Comparison of ENCODE assay signal across 36 cellular contexts in the genomic region with DNA sequence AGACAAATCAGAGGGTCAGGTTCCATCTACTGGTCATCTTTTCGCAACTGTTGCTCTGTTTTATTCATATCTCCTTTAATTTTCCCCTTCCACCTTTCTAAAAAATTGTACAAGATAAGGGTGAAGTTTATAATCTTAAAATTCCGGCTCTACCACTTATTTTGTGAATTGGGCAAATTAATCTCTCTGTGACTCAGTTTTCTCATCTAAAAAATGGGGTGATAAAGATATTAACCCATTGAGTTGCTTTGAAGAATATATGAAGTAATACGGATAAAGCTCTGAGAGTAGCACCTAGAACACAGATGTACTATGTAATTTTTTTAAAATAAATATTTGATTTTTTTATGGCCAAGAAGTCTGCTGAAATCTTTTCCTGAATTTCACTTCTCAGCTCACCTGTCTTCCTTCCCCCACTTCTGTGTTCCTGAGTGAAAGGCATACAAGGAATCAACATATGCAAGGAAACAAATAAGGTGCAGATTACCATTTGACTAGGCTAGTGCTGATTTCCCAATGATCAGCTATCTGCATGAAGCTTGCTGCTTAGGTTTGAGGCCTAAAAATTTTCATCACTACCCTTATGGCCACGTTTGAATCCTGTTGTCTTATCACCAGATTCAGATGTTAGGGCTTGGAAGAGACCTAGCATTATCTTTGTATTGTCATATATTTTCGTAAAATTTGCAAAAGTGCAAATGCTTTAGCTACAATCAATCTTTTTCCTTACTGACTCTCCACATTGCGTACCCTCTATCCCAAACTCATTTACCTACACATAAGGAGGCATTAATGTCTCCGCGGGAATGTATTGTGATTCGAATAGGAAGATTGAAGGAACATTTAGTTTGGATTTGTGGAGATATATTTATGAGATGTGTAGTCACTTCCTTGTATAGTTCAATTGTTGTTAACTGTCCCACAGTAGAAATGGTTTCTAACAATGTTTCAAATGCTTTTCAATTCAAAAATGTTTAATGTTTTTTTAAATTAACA.
"Had no signal": no experiment of that assay in that cellular context is flagged by ENCODE, and none has a peak within 500 bp of the region (broad histone marks: within the 10 kb centered on the region; RNA-seq: fewer than 3 reads in every experiment).

No MANE protein-coding gene starts in this region.

- H3K4me3 ChIP-seq: esophagus squamous epithelium, heart right ventricle, psoas muscle, sigmoid colon, uterus had no signal

- H3K27me3 Mint-ChIP-seq: activated CD4-positive, alpha-beta T cell treated with anti-CD3 and anti-CD28 coated beads, Interleukin-2, amount 10 ng/mL, durations not matched to agents 7 days and 5 days; activated CD8-positive, alpha-beta T cell treated with anti-CD3 and anti-CD28 coated beads for 36 hours; stimulated activated memory B cell treated with anti-CD40 and anti-IgM and Interleukin-4, amounts not matched to agents 10 μg/mL and 1 μg/mL and 100 μg/mL, for 72 hours; stimulated activated naive CD8-positive, alpha-beta T cell treated with anti-CD3 and anti-CD28 coated beads, Interleukin-15, amount 100 ng/mL, for 72 hours; T-helper 17 cell; type B pancreatic cell had no signal

- H3K36me3 Mint-ChIP-seq: activated naive CD4-positive, alpha-beta T cell treated with anti-CD3 and anti-CD28 coated beads, Interleukin-2, amount 50 U/mL, for 72 hours; stimulated activated memory B cell treated with anti-CD40 and anti-IgM and Interleukin-4, amounts not matched to agents 10 μg/mL and 1 μg/mL and 100 μg/mL, for 72 hours; type B pancreatic cell had no signal

- H3K27ac Mint-ChIP-seq: activated CD4-positive, alpha-beta T cell treated with anti-CD3 and anti-CD28 coated beads, Interleukin-2, amount 10 ng/mL, durations not matched to agents 7 days and 5 days; activated CD8-positive, alpha-beta T cell treated with anti-CD3 and anti-CD28 coated beads for 36 hours; activated naive CD4-positive, alpha-beta T cell treated with anti-CD3 and anti-CD28 coated beads, Interleukin-2, amount 50 U/mL, for 72 hours; activated T-helper 2 cell treated with anti-CD3 and anti-CD28 coated beads, Interferon-gamma antibody, Interleukin-2, Interleukin-4, amounts not matched to agents 10 μg/mL and 5 μg/mL and 100 μg/mL, durations not matched to agents 14 hours and 24 hours and 36 hours; nephron progenitor cell; stimulated activated memory B cell treated with anti-CD40 and anti-IgM and Interleukin-4, amounts not matched to agents 10 μg/mL and 1 μg/mL and 100 μg/mL, for 72 hours; stimulated activated naive CD8-positive, alpha-beta T cell treated with anti-CD3 and anti-CD28 coated beads, Interleukin-15, amount 100 ng/mL, for 72 hours; T-helper 17 cell; type B pancreatic cell had no signal

- H3K4me1 Mint-ChIP-seq: activated CD4-positive, alpha-beta T cell treated with anti-CD3 and anti-CD28 coated beads, Interleukin-2, amount 10 ng/mL, durations not matched to agents 7 days and 5 days; nephron progenitor cell; stimulated activated memory B cell treated with anti-CD40 and anti-IgM and Interleukin-4, amounts not matched to agents 10 μg/mL and 1 μg/mL and 100 μg/mL, for 72 hours; stimulated activated naive CD8-positive, alpha-beta T cell treated with anti-CD3 and anti-CD28 coated beads, Interleukin-15, amount 100 ng/mL, for 72 hours; T-helper 17 cell had no signal

- H3K36me3 ChIP-seq: esophagus squamous epithelium, heart right ventricle, sigmoid colon, uterus, WERI-Rb-1 had no signal

- H3K9me3 Mint-ChIP-seq: activated CD4-positive, alpha-beta T cell treated with anti-CD3 and anti-CD28 coated beads, Interleukin-2, amount 10 ng/mL, durations not matched to agents 7 days and 5 days; activated CD8-positive, alpha-beta T cell treated with anti-CD3 and anti-CD28 coated beads for 36 hours; activated T-helper 2 cell treated with anti-CD3 and anti-CD28 coated beads, Interferon-gamma antibody, Interleukin-2, Interleukin-4, amounts not matched to agents 10 μg/mL and 5 μg/mL and 100 μg/mL, durations not matched to agents 14 hours and 24 hours and 36 hours; type B pancreatic cell had no signal

- H3K27ac ChIP-seq: epithelial cell of prostate, esophagus squamous epithelium, heart right ventricle, parathyroid adenoma, psoas muscle, sigmoid colon, uterus, WERI-Rb-1 had no signal

- ATAC-seq: activated CD8-positive, alpha-beta T cell treated with anti-CD3 and anti-CD28 coated beads for 36 hours; activated naive CD4-positive, alpha-beta T cell treated with anti-CD3 and anti-CD28 coated beads, Interleukin-2, amount 50 U/mL, for 72 hours; heart right ventricle; left cardiac atrium; left ventricle myocardium superior; psoas muscle; stimulated activated memory B cell treated with anti-CD40 and anti-IgM and Interleukin-4, amounts not matched to agents 10 μg/mL and 1 μg/mL and 100 μg/mL, for 72 hours; stimulated activated naive CD8-positive, alpha-beta T cell treated with anti-CD3 and anti-CD28 coated beads, Interleukin-15, amount 100 ng/mL, for 72 hours; T-helper 17 cell had no signal

- H3K27me3 ChIP-seq: esophagus squamous epithelium, heart right ventricle, sigmoid colon, uterus had no signal

- H3K4me1 ChIP-seq: esophagus squamous epithelium, heart right ventricle, parathyroid adenoma, psoas muscle, sigmoid colon, uterus had no signal

- DNase-seq: activated CD4-positive, alpha-beta T cell treated with anti-CD3 and anti-CD28 coated beads, Interleukin-2, amount 10 ng/mL, durations not matched to agents 7 days and 5 days; activated CD4-positive, CD25-positive, alpha-beta regulatory T cell treated with anti-CD3 and anti-CD28 coated beads, Interleukin-2, amount 50 U/mL, for 72 hours; activated CD8-positive, alpha-beta T cell treated with anti-CD3 and anti-CD28 coated beads for 36 hours; activated naive CD4-positive, alpha-beta T cell; activated T-cell treated with anti-CD3 and anti-CD28 coated beads, Interleukin-2, amount 50 U/mL, for 48 hours; anterior cingulate cortex; dermis blood vessel endothelial cell; effector CD4-positive, alpha-beta T cell; esophagus squamous epithelium; foreskin melanocyte; heart right ventricle; left cardiac atrium; left ventricle myocardium superior; nephron progenitor cell; psoas muscle; sigmoid colon; small intestine; stimulated activated CD4-positive, alpha-beta T cell treated with anti-CD3 and anti-CD28 coated beads, Interleukin-1b, Interleukin-23, amount 100 ng/mL, for 48 hours; stimulated activated CD4-positive, alpha-beta T cell treated with anti-CD3 and anti-CD28 coated beads, Interleukin-4, amount 100 ng/mL, for 4 hours; stimulated activated CD8-positive, alpha-beta memory T cell treated with anti-CD3 and anti-CD28 coated beads, Interleukin-4, amount 100 ng/mL, for 48 hours; stimulated activated naive CD8-positive, alpha-beta T cell treated with anti-CD3 and anti-CD28 coated beads, Interleukin-15, amount 100 ng/mL, for 72 hours; substantia nigra; T-helper 17 cell; T1000; uterus; WERI-Rb-1 had no signal

- H3K9me3 ChIP-seq: esophagus squamous epithelium, psoas muscle, sigmoid colon, uterus had no signal

- H3K79me2 ChIP-seq: parathyroid adenoma had no signal

- H3K9ac ChIP-seq: parathyroid adenoma had no signal

- H2AFZ ChIP-seq: parathyroid adenoma had no signal

- FAIRE-seq: bronchial epithelial cell, colon, endometrium, keratinocyte had no signal

- H3K4me3 Mint-ChIP-seq: activated CD4-positive, alpha-beta T cell treated with anti-CD3 and anti-CD28 coated beads, Interleukin-2, amount 10 ng/mL, durations not matched to agents 7 days and 5 days; activated CD8-positive, alpha-beta T cell treated with anti-CD3 and anti-CD28 coated beads for 36 hours; nephron progenitor cell; stimulated activated memory B cell treated with anti-CD40 and anti-IgM and Interleukin-4, amounts not matched to agents 10 μg/mL and 1 μg/mL and 100 μg/mL, for 72 hours; stimulated activated naive CD8-positive, alpha-beta T cell treated with anti-CD3 and anti-CD28 coated beads, Interleukin-15, amount 100 ng/mL, for 72 hours; T-helper 17 cell; type B pancreatic cell had no signal
